In genomic region chr14:49895480-49895879, GRCh38 we compare ENCODE assay signal across 8 cellular contexts. TPM values are rescaled to one million over a fixed set of nuclear protein-coding genes. Genes with fewer than 3 reads are reported as not detected.
A peak's percentile ranks its signal among the peaks of the same experiment; 100 is the strongest.
DNase-seq lines count a peak whose midpoint lies in the region; ATAC-seq and TF ChIP-seq lines count a peak whose summit lies in the region.

No MANE protein-coding gene starts in this region.

- peaks cover 4% of the 10 kb centered on the region for H3K4me1 ChIP-seq in thymus (ENCODE audit: control insufficient read depth, insufficient read depth, low read length)

- ATAC-seq in activated T-cell treated with anti-CD3 and anti-CD28 coated beads, Interleukin-2, amount 50 U/mL, for 4 hours = peak; percentile 2 to 4
- ATAC-seq in WTC11 (no peak), left colon (no peak), GM21528 (IDR thresholded peaks at IDR 0.05; ENCODE audit: low FRiP score, unreplicated experiment) (no peak)

- H3K9me3 Mint-ChIP-seq in activated T-cell treated with anti-CD3 and anti-CD28 coated beads, Interleukin-2, amount 50 U/mL, for 4 hours = no peaks in the 10 kb centered on the region
- no peaks in the 10 kb centered on the region for H3K9me3 Mint-ChIP-seq in WTC11
- H3K9me3 Mint-ChIP-seq in immature natural killer cell = no peaks in the 10 kb centered on the region

- no peak for TF ChIP-seq CTCF in WTC11 (IDR thresholded peaks at IDR 0.05)

- intact Hi-C loops in left colon (cut with DNase I, micrococcal nuclease) = no loop called here

- H3K27me3 Mint-ChIP-seq in activated T-cell treated with anti-CD3 and anti-CD28 coated beads, Interleukin-2, amount 50 U/mL, for 4 hours (ENCODE audit: low read depth) = no peaks in the 10 kb centered on the region
- no peaks in the 10 kb centered on the region for H3K27me3 Mint-ChIP-seq in WTC11 (ENCODE audit: low read depth)
- peaks cover 17 to 33% (median 22%) of the 10 kb centered on the region in 3 donors for H3K27me3 Mint-ChIP-seq in immature natural killer cell (ENCODE audit: low read depth in 3 of 3)

- H3K4me3 ChIP-seq in thymus (ENCODE audit: low read length) = peak overlapping the region; percentile 41

- CTCF ChIA-PET in WTC11 (lab: Charles Lee) = no interaction called here

- peak overlapping the region; percentile 98 for H3K4me3 Mint-ChIP-seq in activated T-cell treated with anti-CD3 and anti-CD28 coated beads, Interleukin-2, amount 50 U/mL, for 4 hours
- peak overlapping the region; percentile 96 for H3K4me3 Mint-ChIP-seq in WTC11
- peak overlapping the region; percentile 93 to 100 (median 95) for H3K4me3 Mint-ChIP-seq in immature natural killer cell

- H3K36me3 ChIP-seq in thymus (ENCODE audit: control insufficient read depth, insufficient read depth) = peaks cover 6% of the 10 kb centered on the region

- no peak for DNase-seq in activated T-cell treated with anti-CD3 and anti-CD28 coated beads, Interleukin-2, amount 50 U/mL, for 4 hours
- no peak for DNase-seq in activated T-cell treated with anti-CD3 and anti-CD28 coated beads, Interleukin-2, amount 50 U/mL, for 48 hours
- DNase-seq in WTC11 (ENCODE audit: low spot score) = no peak
- no peak for DNase-seq in immature natural killer cell
- no peak for DNase-seq in hypothalamus (lab: John Stamatoyannopoulos, UW)
- no peak for DNase-seq in left colon

- 67% methylated on average over 4 of the region's 4 CpGs for WGBS in thymus

- POLR2A ChIA-PET in WTC11 (lab: Charles Lee) = interaction anchor here (0.6 kb wide), 1 partner anchor 11 kb away, joined by 3 read pairs; no protein-coding TSS in a partner anchor

- peaks cover 44% of the 10 kb centered on the region for H3K36me3 Mint-ChIP-seq in activated T-cell treated with anti-CD3 and anti-CD28 coated beads, Interleukin-2, amount 50 U/mL, for 4 hours (ENCODE audit: insufficient read depth)
- H3K36me3 Mint-ChIP-seq in WTC11 (peaks cover 18% of the 10 kb centered on the region), immature natural killer cell (peaks cover 25 to 36% (median 28%) of the 10 kb centered on the region in 3 donors)

- no peak overlapping the region for H3K27ac ChIP-seq in thymus (ENCODE audit: low read depth)

- peaks cover 42% of the 10 kb centered on the region for H3K4me1 Mint-ChIP-seq in activated T-cell treated with anti-CD3 and anti-CD28 coated beads, Interleukin-2, amount 50 U/mL, for 4 hours (ENCODE audit: low read depth)
- H3K4me1 Mint-ChIP-seq in WTC11 (peaks cover 39% of the 10 kb centered on the region), immature natural killer cell (peaks cover 62 to 74% of the 10 kb centered on the region in 2 donors)

- no peaks in the 10 kb centered on the region for H3K27me3 ChIP-seq in thymus (ENCODE audit: control insufficient read depth, insufficient read depth)

- no peaks in the 10 kb centered on the region for H3K9me3 ChIP-seq in thymus (ENCODE audit: control insufficient read depth)

- H3K27ac Mint-ChIP-seq in WTC11 (peak overlapping the region; percentile 77; the same call in 1 of the 2 replicates), immature natural killer cell (peak overlapping the region; percentile 85 to 100 (median 94))

TF ChIP-seq in WTC11, 78 proteins besides CTCF, POLR2A, EP300 and RAD21:
- no peak for TF ChIP-seq GABPB1 (CRISPR knock-in tag; IDR thresholded peaks at IDR 0.05)

RNA-seq across cellular contexts. Expression of gene ARF6, which starts 2.6 kb away (rescaled TPM):
- 100 to 1,000 TPM; 134 to 148 (median 143) TPM for total RNA-seq in activated T-cell treated with anti-CD3 and anti-CD28 coated beads, Interleukin-2, amount 50 U/mL, for 4 hours
- total RNA-seq in WTC11 (2021) (50.9 to 55.9 TPM (median 51.9 TPM) in 3 replicates), left colon (100 to 1,000 TPM; 131 to 161 TPM)
- polyA plus RNA-seq in immature natural killer cell (100 to 1,000 TPM; 163 to 242 (median 169) TPM), thymus (72.0 TPM)

RNA-seq across cellular contexts. Expression of gene NEMF, which starts 42.9 kb away (rescaled TPM):
- total RNA-seq in activated T-cell treated with anti-CD3 and anti-CD28 coated beads, Interleukin-2, amount 50 U/mL, for 4 hours = 10 to 100 TPM; 53.0 to 54.0 (median 53.2) TPM
- total RNA-seq in WTC11 (2021) (50.1 to 51.2 TPM (median 50.1 TPM) in 3 replicates), left colon (10 to 100 TPM; 53.2 to 62.1 TPM)
- polyA plus RNA-seq in immature natural killer cell (10 to 100 TPM; 28.7 to 54.4 (median 33.4) TPM), thymus (58.1 TPM)

Comparison
In these comparisons a context has a peak if more than half of its experiments do, and no peak if none do; other contexts are left out.
1. ATAC-seq: peak in activated T-cell treated with anti-CD3 and anti-CD28 coated beads, Interleukin-2, amount 50 U/mL, for 4 hours (2 of 2); none in WTC11 (single experiment), left colon (single experiment) and GM21528 (single experiment).
2. Peak in every context shown above with its lines, with median percentiles within 50 percentile points of each other: H3K4me3 Mint-ChIP-seq.